Comparison of ENCODE assay signal across 11 cellular contexts in genomic region chr15:40955141-40955903, GRCh38. TPM values are rescaled to one million over a fixed set of nuclear protein-coding genes. Genes with fewer than 3 reads are reported as not detected.
DNase-seq lines count a peak whose midpoint lies in the region; ATAC-seq lines count a peak whose summit lies in the region.
"Had no signal": no experiment of that assay in that cellular context is flagged by ENCODE, and none has a peak within 500 bp of the region (broad histone marks: within the 10 kb centered on the region; RNA-seq: fewer than 3 reads in every experiment).

No MANE protein-coding gene starts in this region.

- peaks cover 5% of the 10 kb centered on the region for H3K79me1 ChIP-seq in mesendoderm (ENCODE audit: low read length)

- no CpG with 5 or more reads among the region's 20 CpGs for WGBS in mesendoderm (ENCODE audit: extremely low coverage, insufficient coverage, low lambda C conversion rate)
- 90 to 92% methylated on average over 20 of the region's 20 CpGs for WGBS in aorta, 2 donors

- H3K4me1 ChIP-seq in mesendoderm (ENCODE audit: control insufficient read depth, low read depth, low read length) (no peaks in the 10 kb centered on the region), aorta (ENCODE audit: control insufficient read depth in 1 of 2, insufficient read depth in 2 of 2, low read length in 2 of 2) (peaks cover 0 to 4% of the 10 kb centered on the region in 2 donors)

- intact Hi-C loops in activated T-helper 2 cell treated with anti-CD3 and anti-CD28 coated beads, Interferon-gamma antibody, Interleukin-2, Interleukin-4, amounts not matched to agents 10 μg/mL and 5 μg/mL and 100 μg/mL, durations not matched to agents 14 hours and 24 hours and 36 hours (cut with micrococcal nuclease): no loop called here
- intact Hi-C loops in aorta (cut with DNase I): no loop called here

- H3K18ac ChIP-seq in mesendoderm (ENCODE audit: low read length): no peak overlapping the region

- peaks cover 36% of the 10 kb centered on the region for H3K4me1 Mint-ChIP-seq in stimulated activated naive CD8-positive, alpha-beta T cell treated with anti-CD3 and anti-CD28 coated beads, Interleukin-15, Interleukin-2, amounts not matched to agents 100 ng/mL and 50 ng/mL, for 24 hours (ENCODE audit: low read depth)
- peaks cover 29% of the 10 kb centered on the region for H3K4me1 Mint-ChIP-seq in activated T-helper 2 cell treated with anti-CD3 and anti-CD28 coated beads, Interferon-gamma antibody, Interleukin-2, Interleukin-4, amounts not matched to agents 10 μg/mL and 5 μg/mL and 100 μg/mL, durations not matched to agents 14 hours and 24 hours and 36 hours (ENCODE audit: low read depth)

- H3K4me3 ChIP-seq in mesendoderm (ENCODE audit: low read length) (no peak overlapping the region), aorta (ENCODE audit: low read length in 2 of 2) (no peak overlapping the region)

- H3K27ac ChIP-seq in mesendoderm (ENCODE audit: low read depth, low read length) (no peak overlapping the region), aorta (ENCODE audit: low read depth in 1 of 2, low read length in 2 of 2) (peak overlapping the region in 1 of 2 donors; percentile 83)

- H3K9me3 ChIP-seq in aorta (ENCODE audit: control insufficient read depth, low read length): no peaks in the 10 kb centered on the region

- H3K9ac ChIP-seq in mesendoderm (ENCODE audit: low read length): peak overlapping the region; percentile 38

- H3K23ac ChIP-seq in mesendoderm (ENCODE audit: low read length): no peak overlapping the region

- H3K9me3 Mint-ChIP-seq in stimulated activated naive CD8-positive, alpha-beta T cell treated with anti-CD3 and anti-CD28 coated beads, Interleukin-15, Interleukin-2, amounts not matched to agents 100 ng/mL and 50 ng/mL, for 24 hours: no peaks in the 10 kb centered on the region
- no peaks in the 10 kb centered on the region for H3K9me3 Mint-ChIP-seq in activated T-helper 2 cell treated with anti-CD3 and anti-CD28 coated beads, Interferon-gamma antibody, Interleukin-2, Interleukin-4, amounts not matched to agents 10 μg/mL and 5 μg/mL and 100 μg/mL, durations not matched to agents 14 hours and 24 hours and 36 hours

- H3K27me3 Mint-ChIP-seq in stimulated activated naive CD8-positive, alpha-beta T cell treated with anti-CD3 and anti-CD28 coated beads, Interleukin-15, Interleukin-2, amounts not matched to agents 100 ng/mL and 50 ng/mL, for 24 hours: no peaks in the 10 kb centered on the region
- no peaks in the 10 kb centered on the region for H3K27me3 Mint-ChIP-seq in activated T-helper 2 cell treated with anti-CD3 and anti-CD28 coated beads, Interferon-gamma antibody, Interleukin-2, Interleukin-4, amounts not matched to agents 10 μg/mL and 5 μg/mL and 100 μg/mL, durations not matched to agents 14 hours and 24 hours and 36 hours (ENCODE audit: low read depth)

- H3K79me2 ChIP-seq in mesendoderm (ENCODE audit: control insufficient read depth, insufficient read depth, low read length): peaks cover 7% of the 10 kb centered on the region

- H3K36me3 Mint-ChIP-seq in stimulated activated naive CD8-positive, alpha-beta T cell treated with anti-CD3 and anti-CD28 coated beads, Interleukin-15, Interleukin-2, amounts not matched to agents 100 ng/mL and 50 ng/mL, for 24 hours (ENCODE audit: low read depth): peaks cover 23% of the 10 kb centered on the region
- H3K36me3 Mint-ChIP-seq in activated T-helper 2 cell treated with anti-CD3 and anti-CD28 coated beads, Interferon-gamma antibody, Interleukin-2, Interleukin-4, amounts not matched to agents 10 μg/mL and 5 μg/mL and 100 μg/mL, durations not matched to agents 14 hours and 24 hours and 36 hours (ENCODE audit: low read depth): peaks cover 10% of the 10 kb centered on the region

- H3K27me3 ChIP-seq in mesendoderm (ENCODE audit: insufficient read depth, low read length, poor library complexity) (no peaks in the 10 kb centered on the region), aorta (ENCODE audit: control insufficient read depth in 1 of 2, insufficient read depth in 2 of 2, low read length in 1 of 2) (no peaks in the 10 kb centered on the region)

- H3K27ac Mint-ChIP-seq in stimulated activated naive CD8-positive, alpha-beta T cell treated with anti-CD3 and anti-CD28 coated beads, Interleukin-15, Interleukin-2, amounts not matched to agents 100 ng/mL and 50 ng/mL, for 24 hours: no peak overlapping the region
- no peak overlapping the region for H3K27ac Mint-ChIP-seq in activated T-helper 2 cell treated with anti-CD3 and anti-CD28 coated beads, Interferon-gamma antibody, Interleukin-2, Interleukin-4, amounts not matched to agents 10 μg/mL and 5 μg/mL and 100 μg/mL, durations not matched to agents 14 hours and 24 hours and 36 hours

- H3K4me3 Mint-ChIP-seq in stimulated activated naive CD8-positive, alpha-beta T cell treated with anti-CD3 and anti-CD28 coated beads, Interleukin-15, Interleukin-2, amounts not matched to agents 100 ng/mL and 50 ng/mL, for 24 hours: peak overlapping the region; percentile 87
- peak overlapping the region; percentile 84 for H3K4me3 Mint-ChIP-seq in activated T-helper 2 cell treated with anti-CD3 and anti-CD28 coated beads, Interferon-gamma antibody, Interleukin-2, Interleukin-4, amounts not matched to agents 10 μg/mL and 5 μg/mL and 100 μg/mL, durations not matched to agents 14 hours and 24 hours and 36 hours (ENCODE audit: low read depth)

- ATAC-seq in stimulated activated naive CD8-positive, alpha-beta T cell treated with anti-CD3 and anti-CD28 coated beads, Interleukin-15, Interleukin-2, amounts not matched to agents 100 U/mL and 50 U/mL, for 24 hours: no peak
- ATAC-seq in HG03025 (IDR thresholded peaks at IDR 0.05; ENCODE audit: low FRiP score, unreplicated experiment): no peak
- no peak for ATAC-seq in aorta (ENCODE audit: low FRiP score)
- ATAC-seq: esophagus mucosa had no signal

- no peak overlapping the region for H3K4me2 ChIP-seq in mesendoderm (ENCODE audit: low read length)

- no peak overlapping the region for H2BK15ac ChIP-seq in mesendoderm (replicated peaks; ENCODE audit: low read depth)

- H3K36me3 ChIP-seq in mesendoderm (ENCODE audit: control insufficient read depth, insufficient read depth, low read length): peaks cover 5% of the 10 kb centered on the region
- H3K36me3 ChIP-seq in aorta (ENCODE audit: control insufficient read depth in 1 of 2, insufficient read depth in 2 of 2, low read length in 1 of 2): no peaks in the 10 kb centered on the region

- H3K4ac ChIP-seq in mesendoderm (ENCODE audit: low read depth, low read length): no peak overlapping the region

- no peak for DNase-seq in stimulated activated naive CD8-positive, alpha-beta T cell treated with anti-CD3 and anti-CD28 coated beads, Interleukin-15, Interleukin-2, amounts not matched to agents 100 U/mL and 50 U/mL, for 24 hours
- DNase-seq in activated T-helper 2 cell treated with anti-CD3 and anti-CD28 coated beads, Interferon-gamma antibody, Interleukin-2, Interleukin-4, amounts not matched to agents 10 μg/mL and 5 μg/mL and 100 μg/mL, durations not matched to agents 14 hours and 24 hours and 36 hours (ENCODE audit: low spot score): no peak
- DNase-seq in mesendoderm (no peak), NCI-H1417 treated with DMSO at 0.1 percent for 48 hours (lab: John Stamatoyannopoulos, UW) (no peak), kidney glomerular epithelial cell (lab: John Stamatoyannopoulos, UW) (no peak), aorta (no peak)
- DNase-seq: NCI-H226, trophoblast cell had no signal

- no peak overlapping the region for H2BK5ac ChIP-seq in mesendoderm (ENCODE audit: low read length)

- no peak overlapping the region for H4K8ac ChIP-seq in mesendoderm (ENCODE audit: low read depth, low read length)

- no peak overlapping the region for H4K5ac ChIP-seq in mesendoderm (ENCODE audit: low read length)

- H3K56ac ChIP-seq in mesendoderm (ENCODE audit: low read length): peak overlapping the region; percentile 60

- no peak overlapping the region for H2BK120ac ChIP-seq in mesendoderm (ENCODE audit: low read depth, low read length)

- no peak overlapping the region for H2AK5ac ChIP-seq in mesendoderm (ENCODE audit: low read length)

RNA-seq across cellular contexts. Expression of gene CHAC1, which starts 2.1 kb away (rescaled TPM):
- total RNA-seq in activated T-helper 2 cell treated with anti-CD3 and anti-CD28 coated beads, Interferon-gamma antibody, Interleukin-2, Interleukin-4, amounts not matched to agents 10 μg/mL and 5 μg/mL and 100 μg/mL, durations not matched to agents 14 hours and 24 hours and 36 hours: 3.6 and 4.5 TPM in 2 replicates
- 28.1 TPM for polyA plus RNA-seq in mesendoderm (2013, experiment 1 of 2)
- polyA plus RNA-seq in mesendoderm (2013, experiment 2 of 2): 29.2 TPM
- 1 to 10 TPM; 2.1 to 5.3 TPM for total RNA-seq in aorta
- polyA plus RNA-seq in aorta: 1 to 10 TPM; 1.2 to 4.5 TPM

RNA-seq across cellular contexts. Expression of gene DLL4, which starts 26.2 kb away (rescaled TPM):
- total RNA-seq in activated T-helper 2 cell treated with anti-CD3 and anti-CD28 coated beads, Interferon-gamma antibody, Interleukin-2, Interleukin-4, amounts not matched to agents 10 μg/mL and 5 μg/mL and 100 μg/mL, durations not matched to agents 14 hours and 24 hours and 36 hours: 0.14 and 0.37 TPM in 2 replicates
- polyA plus RNA-seq in mesendoderm (2013, experiment 1 of 2): 0.01 TPM
- not detected for polyA plus RNA-seq in mesendoderm (2013, experiment 2 of 2)
- total RNA-seq in aorta: 10 to 100 TPM in 1 of 2 donors, 1 to 10 TPM in 1; 9.7 to 28.4 TPM
- under 1 TPM; 0.20 to 0.38 TPM for polyA plus RNA-seq in aorta
